38 cellular contexts compared by ENCODE assay signal in the genomic region with DNA sequence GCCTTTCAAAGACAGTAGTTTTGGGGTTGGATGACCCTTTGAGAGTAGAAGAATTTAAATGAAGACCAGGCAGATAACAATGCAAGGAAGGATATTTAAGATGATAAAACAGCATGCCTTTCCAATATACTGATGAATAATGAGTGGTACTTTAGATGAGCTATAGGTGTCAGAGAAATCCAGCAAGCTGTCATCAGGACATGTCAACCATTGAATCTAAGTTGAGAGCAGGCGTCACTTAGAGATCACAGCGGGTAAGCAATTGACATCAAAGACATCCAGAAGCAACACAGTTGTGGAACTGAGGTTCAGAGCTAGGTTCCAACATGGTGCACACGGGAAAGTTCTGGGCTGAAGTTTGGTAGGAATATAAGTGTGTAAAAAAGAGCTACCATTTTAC. TPM values are rescaled to one million over a fixed set of nuclear protein-coding genes. Genes with fewer than 3 reads are reported as not detected.
"Had no signal": no experiment of that assay in that cellular context is flagged by ENCODE, and none has a peak within 500 bp of the region (broad histone marks: within the 10 kb centered on the region; RNA-seq: fewer than 3 reads in every experiment).

No MANE protein-coding gene starts in this region.

- H3K9me3 ChIP-seq: ascending aorta, body of pancreas, breast epithelium had no signal

- H3K4me1 ChIP-seq: adrenal gland, ascending aorta, body of pancreas, breast epithelium had no signal

- H3K36me3 ChIP-seq: adrenal gland, ascending aorta, brain microvascular endothelial cell, breast epithelium, cardiac muscle cell had no signal

- H3K27me3 ChIP-seq: adrenal gland, ascending aorta, body of pancreas, brain microvascular endothelial cell, breast epithelium had no signal

- H3K27ac ChIP-seq: adrenal gland, ascending aorta, body of pancreas, brain microvascular endothelial cell, breast epithelium, cardiac muscle cell had no signal

- H3K4me3 ChIP-seq: adrenal gland, ascending aorta, body of pancreas, breast epithelium, cardiac muscle cell had no signal

- DNase-seq: activated effector memory CD4-positive, alpha-beta T cell treated with anti-CD3 and anti-CD28 coated beads, Interleukin-2, amount 50 U/mL, for 16 hours; activated effector memory CD4-positive, alpha-beta T cell treated with Interleukin-2 at 50 U/mL for 16 hours; activated gamma-delta T cell; activated gamma-delta T cell treated with Interleukin-2 at 50 U/mL for 16 hours; activated naive CD4-positive, alpha-beta T cell; activated naive CD4-positive, alpha-beta T cell treated with anti-CD3 and anti-CD28 coated beads for 36 hours; activated naive CD4-positive, alpha-beta T cell treated with anti-CD3 and anti-CD28 coated beads, Interleukin-2, amount 10 ng/mL, durations not matched to agents 7 days and 5 days; activated naive CD4-positive, alpha-beta T cell treated with anti-CD3 and anti-CD28 coated beads, Interleukin-2, amount 50 U/mL, for 16 hours; activated naive CD4-positive, alpha-beta T cell treated with Interleukin-2 at 50 U/mL for 16 hours; activated naive CD8-positive, alpha-beta T cell treated with anti-CD3 and anti-CD28 coated beads for 36 hours; activated naive CD8-positive, alpha-beta T cell treated with anti-CD3 and anti-CD28 coated beads, Interleukin-2, amount 10 ng/mL, durations not matched to agents 7 days and 5 days; activated naive CD8-positive, alpha-beta T cell treated with anti-CD3 and anti-CD28 coated beads, Interleukin-2, amount 50 U/mL, for 24 hours; activated T-cell treated with anti-CD3 and anti-CD28 coated beads, Interleukin-2, amount 50 U/mL, for 24 hours; activated T-cell treated with anti-CD3 and anti-CD28 coated beads, Interleukin-2, amount 50 U/mL, for 4 hours; activated T-cell treated with anti-CD3 and anti-CD28 coated beads, Interleukin-2, amount 50 U/mL, for 48 hours; activated T-cell treated with anti-CD3 and anti-CD28 coated beads, Interleukin-2, amount 50 U/mL, for 72 hours; adrenal gland; amniotic stem cell; amygdala; anterior cingulate cortex; aorta; body of pancreas; brain microvascular endothelial cell; caudate nucleus; central memory CD4-positive, alpha-beta T cell; cerebellar nuclear complex had no signal

RNA-seq across cellular contexts. Expression of gene CCDC54, which starts 25.0 kb away (rescaled TPM):
- total RNA-seq: activated naive CD4-positive, alpha-beta T cell treated with anti-CD3 and anti-CD28 coated beads for 36 hours; activated naive CD4-positive, alpha-beta T cell treated with anti-CD3 and anti-CD28 coated beads, Interleukin-2, amount 50 U/mL, for 72 hours; activated naive CD8-positive, alpha-beta T cell treated with anti-CD3 and anti-CD28 coated beads for 36 hours; activated naive CD8-positive, alpha-beta T cell treated with anti-CD3 and anti-CD28 coated beads, Interleukin-2, amount 10 ng/mL, durations not matched to agents 7 days and 5 days; activated T-cell treated with anti-CD3 and anti-CD28 coated beads, Interleukin-2, amount 50 U/mL, for 4 hours; activated T-cell treated with anti-CD3 and anti-CD28 coated beads, Interleukin-2, amount 50 U/mL, for 72 hours; activated T-helper 1 cell treated with anti-CD3 and anti-CD28 coated beads, Interleukin-12 subunit alpha, Interleukin-12 subunit beta, Interleukin-2, Interleukin-4 antibody, amounts not matched to agents 30 ng/mL and 10 ng/mL and 1 ng/mL, durations not matched to agents 14 hours and 24 hours and 36 hours; activated T-helper 17 cell treated with anti-CD3 and anti-CD28 coated beads, Interleukin-2, amount 50 U/mL, for 72 hours; activated T-helper 2 cell treated with anti-CD3 and anti-CD28 coated beads, Interferon-gamma antibody, Interleukin-2, Interleukin-4, amounts not matched to agents 10 μg/mL and 5 μg/mL and 100 μg/mL, durations not matched to agents 14 hours and 24 hours and 36 hours; adrenal gland; aorta; ascending aorta; astrocyte; body of pancreas; bronchial epithelial cell; cardiac muscle cell; cardiac septum; chondrocyte had no signal
- polyA plus RNA-seq: adipose tissue, adrenal gland, aorta had no signal
